In the genomic region with DNA sequence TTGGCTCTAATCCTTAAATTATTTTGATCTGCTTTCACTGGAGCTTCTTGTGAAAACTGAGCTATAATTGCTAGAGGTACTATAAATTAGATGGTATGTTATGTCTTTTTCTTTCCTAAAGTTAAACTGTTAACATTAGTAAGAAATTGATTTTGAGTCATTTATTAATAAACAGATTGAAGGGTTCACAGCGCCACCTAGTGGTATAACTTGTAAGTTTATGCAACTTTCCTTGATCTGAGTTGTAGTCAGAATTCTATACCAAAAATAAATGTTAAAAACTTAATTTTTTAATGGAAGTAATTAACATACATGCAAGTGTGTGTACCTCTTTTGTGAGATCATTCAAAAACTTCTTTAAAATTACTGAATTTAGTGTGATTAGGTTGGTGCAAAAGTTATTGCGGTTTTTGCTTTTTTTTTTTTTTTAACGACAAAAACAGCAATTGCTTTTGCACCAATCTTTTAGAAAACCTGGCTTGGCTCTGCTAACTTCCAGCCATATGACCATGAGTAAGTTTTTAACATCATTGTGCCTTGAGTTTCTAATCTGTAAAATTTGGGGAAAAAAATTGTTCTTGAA, we compare ENCODE assay signal across 8 cellular contexts.
DNase-seq lines count a peak whose midpoint lies in the region; ATAC-seq and TF ChIP-seq lines count a peak whose summit lies in the region.

No MANE protein-coding gene starts in this region.

- H3K4me2 ChIP-seq in fibroblast of lung (ENCODE audit: extremely low read depth, insufficient read depth, low read length): no peak overlapping the region

- no peaks in the 10 kb centered on the region for H3K36me3 Mint-ChIP-seq in HFFc6 (ENCODE audit: low read depth)

- H3K27me3 Mint-ChIP-seq in HFFc6 (ENCODE audit: insufficient read depth): peaks cover 10% of the 10 kb centered on the region

- no peaks in the 10 kb centered on the region for H3K4me1 ChIP-seq in fibroblast of lung (ENCODE audit: control insufficient read depth, extremely low read depth, insufficient read depth, low read length)

- H3K9me3 ChIP-seq in fibroblast of lung (ENCODE audit: control insufficient read depth, insufficient read depth, low read depth, low read length): no peaks in the 10 kb centered on the region

- no peaks in the 10 kb centered on the region for H4K20me1 ChIP-seq in fibroblast of lung (ENCODE audit: control insufficient read depth, extremely low read depth, insufficient read depth, low read length)

- no peaks in the 10 kb centered on the region for H3K27me3 ChIP-seq in fibroblast of lung (ENCODE audit: control insufficient read depth, insufficient read depth, low read length)

- no peaks in the 10 kb centered on the region for H3K9me3 Mint-ChIP-seq in HFFc6

- no peak overlapping the region for H3K4me3 ChIP-seq in fibroblast of lung (replicated peaks in 1 of 4; ENCODE audit: control extremely low read depth in 1 of 4, insufficient read depth in 1 of 4, low read depth in 3 of 4, low read length in 4 of 4)

- ATAC-seq in GM21723 (IDR thresholded peaks at IDR 0.05; ENCODE audit: unreplicated experiment): no peak

- no peaks in the 10 kb centered on the region for H3K36me3 ChIP-seq in fibroblast of lung (ENCODE audit: control insufficient read depth, insufficient read depth, low read length)

- peak; percentile 98 for TF ChIP-seq CTCF in HFFc6 (IDR thresholded peaks at IDR 0.05)
- peak in 1 of 2 donors; percentile 56 for TF ChIP-seq CTCF in fibroblast of lung (conservative IDR thresholded peaks at IDR 0.05 in 1 of 2, IDR thresholded peaks at IDR 0.05 in 1 of 2; ENCODE audit: low read depth in 1 of 2, low read length in 2 of 2)

- no peak overlapping the region for H3K27ac Mint-ChIP-seq in HFFc6

- DNase-seq in NCI-H748 (lab: John Stamatoyannopoulos, UW; ENCODE audit: unreplicated experiment) (peak; percentile 5), NCI-H748 treated with DMSO at 0.1 percent for 48 hours (lab: John Stamatoyannopoulos, UW) (no peak), HFFc6 (peak; percentile 11), RPMI8226 (peak; percentile 37), fibroblast of lung (ENCODE audit: low read depth in 2 of 2) (peak; percentile 33 to 55), retina (peak; percentile 18)
- DNase-seq in activated naive CD4-positive, alpha-beta T cell treated with anti-CD3 and anti-CD28 coated beads, Interleukin-2, amount 50 U/mL, for 16 hours: no peak

- no peak overlapping the region for H3K4me3 Mint-ChIP-seq in HFFc6

- H3K79me2 ChIP-seq in fibroblast of lung (ENCODE audit: control insufficient read depth, insufficient read depth, low read length): no peaks in the 10 kb centered on the region

- H3K27ac ChIP-seq in fibroblast of lung (ENCODE audit: insufficient read depth, low read length): no peak overlapping the region

- no peak overlapping the region for H2AFZ ChIP-seq in fibroblast of lung (ENCODE audit: low read length)

- no peaks in the 10 kb centered on the region for H3K4me1 Mint-ChIP-seq in HFFc6 (ENCODE audit: low read depth)

- no peak overlapping the region for H3K9ac ChIP-seq in fibroblast of lung (ENCODE audit: insufficient read depth, low read length)

Comparison
In these comparisons a context has a peak if more than half of its experiments do, and no peak if none do; other contexts are left out.
1. DNase-seq: peak in NCI-H748 (single experiment), HFFc6 (single experiment), RPMI8226 (single experiment), fibroblast of lung (2 of 2) and retina (single experiment); none in NCI-H748 treated with DMSO at 0.1 percent for 48 hours (single experiment) and activated naive CD4-positive, alpha-beta T cell treated with anti-CD3 and anti-CD28 coated beads, Interleukin-2, amount 50 U/mL, for 16 hours (single experiment).